10 cellular contexts compared by ENCODE assay signal in genomic region chr11:44658451-44658850, GRCh38.
A peak's percentile ranks its signal among the peaks of the same experiment; 100 is the strongest.
DNase-seq lines count a peak whose midpoint lies in the region; ATAC-seq, FAIRE-seq and TF ChIP-seq lines count a peak whose summit lies in the region.
"Had no signal": no experiment of that assay in that cellular context is flagged by ENCODE, and none has a peak within 500 bp of the region (broad histone marks: within the 10 kb centered on the region; RNA-seq: fewer than 3 reads in every experiment).

No MANE protein-coding gene starts in this region.

- peaks cover 20% of the 10 kb centered on the region for H3K4me1 Mint-ChIP-seq in neural progenitor cell

- TF ChIP-seq CTCF in bronchial epithelial cell (IDR thresholded peaks at IDR 0.05; ENCODE audit: insufficient read depth, low read length, severe bottlenecking) (peak; percentile 21), neural progenitor cell (IDR thresholded peaks at IDR 0.05) (peak; percentile 45)

- no peak for ATAC-seq in GM21529 (IDR thresholded peaks at IDR 0.05; ENCODE audit: unreplicated experiment)

- H3F3A ChIP-seq in neural progenitor cell (ENCODE audit: low read depth) = no peaks in the 10 kb centered on the region

- H3K36me3 Mint-ChIP-seq in neural progenitor cell = peaks cover 2% of the 10 kb centered on the region

- H3K36me3 ChIP-seq in bronchial epithelial cell (ENCODE audit: control insufficient read depth, insufficient read depth, low read length) (no peaks in the 10 kb centered on the region), neural progenitor cell (no peaks in the 10 kb centered on the region)

- no peak overlapping the region for H3K9ac ChIP-seq in neural progenitor cell

- H3K27ac Mint-ChIP-seq in neural progenitor cell = no peak overlapping the region

- no peaks in the 10 kb centered on the region for H4K20me1 ChIP-seq in neural progenitor cell (ENCODE audit: low read depth)

- FAIRE-seq in bronchial epithelial cell (lab: Jason Lieb, UNC) = no peak
- FAIRE-seq: TTC549 had no signal

- peak; percentile 28 for DNase-seq in NCI-H748 (lab: John Stamatoyannopoulos, UW; ENCODE audit: unreplicated experiment)
- DNase-seq in NCI-H748 treated with DMSO at 0.1 percent for 48 hours (lab: John Stamatoyannopoulos, UW) = no peak
- DNase-seq in NCI-H1694 treated with DMSO at 0.1 percent for 48 hours (lab: John Stamatoyannopoulos, UW) = peak; percentile 71
- peak; percentile 17 for DNase-seq in bronchial epithelial cell (ENCODE audit: low read depth)
- DNase-seq in neural progenitor cell (ENCODE audit: low spot score) = peak; percentile 35
- DNase-seq in pons (ENCODE audit: low spot score) = no peak
- no peak for DNase-seq in amniotic stem cell (lab: John Stamatoyannopoulos, UW)
- DNase-seq: AML-193 had no signal

- no peaks in the 10 kb centered on the region for H3K79me2 ChIP-seq in neural progenitor cell (ENCODE audit: low read depth)

- no peak overlapping the region for H3K4me3 ChIP-seq in bronchial epithelial cell (ENCODE audit: low read depth, low read length)
- H3K4me3 ChIP-seq in neural progenitor cell = no peak overlapping the region

- no peak overlapping the region for H3K4me2 ChIP-seq in neural progenitor cell

- H3K27me3 ChIP-seq in bronchial epithelial cell (ENCODE audit: control insufficient read depth, insufficient read depth, low read length) = peaks cover 2% of the 10 kb centered on the region
- H3K27me3 ChIP-seq in neural progenitor cell = no peaks in the 10 kb centered on the region

- peaks cover 7% of the 10 kb centered on the region for H3K27me3 Mint-ChIP-seq in neural progenitor cell (ENCODE audit: insufficient read depth, low read depth)

- H3K9me3 ChIP-seq in neural progenitor cell (ENCODE audit: low read depth) = no peaks in the 10 kb centered on the region

- no peak overlapping the region for H3K27ac ChIP-seq in neural progenitor cell

- no peak overlapping the region for H2AFZ ChIP-seq in neural progenitor cell (replicated peaks)

- H3K4me3 Mint-ChIP-seq in neural progenitor cell = no peak overlapping the region

- no peaks in the 10 kb centered on the region for H3K4me1 ChIP-seq in neural progenitor cell

- H3K9me3 Mint-ChIP-seq in neural progenitor cell = peaks cover 11% of the 10 kb centered on the region

Comparison
In these comparisons a context has a peak if more than half of its experiments do, and no peak if none do; other contexts are left out.
1. DNase-seq: peak in NCI-H748 (single experiment), NCI-H1694 treated with DMSO at 0.1 percent for 48 hours (single experiment), bronchial epithelial cell (single experiment) and neural progenitor cell (single experiment); none in NCI-H748 treated with DMSO at 0.1 percent for 48 hours (single experiment), pons (single experiment) and amniotic stem cell (single experiment).